1 cellular context compared by ENCODE assay signal in the genomic region with DNA sequence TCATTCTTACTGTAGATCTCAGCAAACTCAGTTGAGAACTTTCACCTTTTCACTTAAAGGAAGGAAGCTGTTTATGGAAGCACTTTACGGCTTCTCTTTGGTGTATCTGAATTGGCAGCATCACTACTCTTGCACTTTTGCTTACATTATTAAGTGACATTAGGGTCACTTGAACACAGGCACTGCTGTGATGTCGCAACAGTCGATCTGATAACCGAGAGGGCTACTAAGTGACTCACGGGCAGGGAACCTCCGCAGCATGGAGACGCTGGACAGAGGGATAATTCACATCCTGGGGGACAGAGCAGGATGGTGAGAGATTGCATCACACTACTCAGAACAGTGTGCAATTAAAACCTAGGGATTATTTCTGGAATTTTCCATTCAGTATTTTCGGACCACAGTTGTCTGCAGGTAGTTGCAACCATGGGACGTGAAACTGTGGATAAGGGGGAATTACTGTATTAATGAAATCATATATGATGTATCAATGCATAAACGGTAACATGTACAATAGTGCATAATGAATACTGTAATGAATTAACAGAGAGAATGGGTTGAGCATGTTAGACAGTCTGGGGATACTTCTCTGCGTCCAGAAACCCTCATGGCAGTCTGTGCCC.
TF ChIP-seq lines count a peak whose summit lies in the region.

No MANE protein-coding gene starts in this region.

TF ChIP-seq in K562, 482 proteins besides CTCF, POLR2A, EP300 and RAD21 (continued from another document and continues in another):
- TF ChIP-seq PRPF4 (IDR thresholded peaks at IDR 0.05; ENCODE audit: insufficient read depth, low read depth, low read length, poor library complexity, severe bottlenecking) (no peak), STAG1 (CRISPR knock-in tag; IDR thresholded peaks at IDR 0.05; ENCODE audit: borderline replicate concordance) (no peak), ILK (tag; IDR thresholded peaks at IDR 0.05; ENCODE audit: borderline replicate concordance, low read depth) (no peak), ATF7 (IDR thresholded peaks at IDR 0.05) (no peak), NR2C2 (CRISPR knock-in tag; IDR thresholded peaks at IDR 0.05) (no peak), NR2C2 (tag; IDR thresholded peaks at IDR 0.05) (peak; percentile 35; the same call in 1 of the 2 replicates), NR2C1 (IDR thresholded peaks at IDR 0.05) (no peak), NR2C1 (tag; IDR thresholded peaks at IDR 0.05) (no peak), GTF2E2 (tag; IDR thresholded peaks at IDR 0.05) (no peak), PHB (CRISPR knock-in tag; IDR thresholded peaks at IDR 0.05) (no peak), POLR2AphosphoS2 (IDR thresholded peaks at IDR 0.05; ENCODE audit: low read length) (no peak), ZNF695 (CRISPR knock-in tag; IDR thresholded peaks at IDR 0.05) (no peak), RUNX1 (IDR thresholded peaks at IDR 0.05; ENCODE audit: low read depth) (no peak), TRIM24 (IDR thresholded peaks at IDR 0.05) (peak in 1 of 2 experiments; percentile 57; a peak in 1 of 4 replicates), RBM14 (IDR thresholded peaks at IDR 0.05; ENCODE audit: borderline replicate concordance, insufficient read depth, low read depth, low read length) (no peak), SPI1 (IDR thresholded peaks at IDR 0.05; ENCODE audit: borderline replicate concordance, low read depth, low read length) (no peak), SIX5 (IDR thresholded peaks at IDR 0.05; ENCODE audit: borderline replicate concordance in 1 of 2, insufficient read depth in 1 of 2, low read depth in 1 of 2, low read length in 2 of 2) (no peak), PYGO2 (tag; IDR thresholded peaks at IDR 0.05) (no peak), BMI1 (IDR thresholded peaks at IDR 0.05; ENCODE audit: low read length) (no peak), MAFK (IDR thresholded peaks at IDR 0.05; ENCODE audit: low read length) (no peak), ZNF174 (CRISPR knock-in tag; IDR thresholded peaks at IDR 0.05) (no peak), PML (IDR thresholded peaks at IDR 0.05; ENCODE audit: low read length) (no peak), BCOR (IDR thresholded peaks at IDR 0.05) (no peak), GATAD2B (IDR thresholded peaks at IDR 0.05; ENCODE audit: borderline replicate concordance) (no peak), ZZZ3 (IDR thresholded peaks at IDR 0.05) (no peak), LARP7 (IDR thresholded peaks at IDR 0.05) (no peak), ZNF23 (CRISPR knock-in tag; IDR thresholded peaks at IDR 0.05) (no peak), ZNF699 (CRISPR knock-in tag; IDR thresholded peaks at IDR 0.05; ENCODE audit: insufficient replicate concordance) (no peak)
- TF ChIP-seq, protein P1, sequence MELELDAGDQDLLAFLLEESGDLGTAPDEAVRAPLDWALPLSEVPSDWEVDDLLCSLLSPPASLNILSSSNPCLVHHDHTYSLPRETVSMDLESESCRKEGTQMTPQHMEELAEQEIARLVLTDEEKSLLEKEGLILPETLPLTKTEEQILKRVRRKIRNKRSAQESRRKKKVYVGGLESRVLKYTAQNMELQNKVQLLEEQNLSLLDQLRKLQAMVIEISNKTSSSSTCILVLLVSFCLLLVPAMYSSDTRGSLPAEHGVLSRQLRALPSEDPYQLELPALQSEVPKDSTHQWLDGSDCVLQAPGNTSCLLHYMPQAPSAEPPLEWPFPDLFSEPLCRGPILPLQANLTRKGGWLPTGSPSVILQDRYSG (tag; conservative IDR thresholded peaks at IDR 0.05; ENCODE audit: low read depth), result no peak
- TF ChIP-seq, protein P2, sequence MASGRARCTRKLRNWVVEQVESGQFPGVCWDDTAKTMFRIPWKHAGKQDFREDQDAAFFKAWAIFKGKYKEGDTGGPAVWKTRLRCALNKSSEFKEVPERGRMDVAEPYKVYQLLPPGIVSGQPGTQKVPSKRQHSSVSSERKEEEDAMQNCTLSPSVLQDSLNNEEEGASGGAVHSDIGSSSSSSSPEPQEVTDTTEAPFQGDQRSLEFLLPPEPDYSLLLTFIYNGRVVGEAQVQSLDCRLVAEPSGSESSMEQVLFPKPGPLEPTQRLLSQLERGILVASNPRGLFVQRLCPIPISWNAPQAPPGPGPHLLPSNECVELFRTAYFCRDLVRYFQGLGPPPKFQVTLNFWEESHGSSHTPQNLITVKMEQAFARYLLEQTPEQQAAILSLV (tag; IDR thresholded peaks at IDR 0.05), result 0 out of 2 replicates have a peak, but pooled peaks have one; percentile 37
- TF ChIP-seq, protein P3, sequence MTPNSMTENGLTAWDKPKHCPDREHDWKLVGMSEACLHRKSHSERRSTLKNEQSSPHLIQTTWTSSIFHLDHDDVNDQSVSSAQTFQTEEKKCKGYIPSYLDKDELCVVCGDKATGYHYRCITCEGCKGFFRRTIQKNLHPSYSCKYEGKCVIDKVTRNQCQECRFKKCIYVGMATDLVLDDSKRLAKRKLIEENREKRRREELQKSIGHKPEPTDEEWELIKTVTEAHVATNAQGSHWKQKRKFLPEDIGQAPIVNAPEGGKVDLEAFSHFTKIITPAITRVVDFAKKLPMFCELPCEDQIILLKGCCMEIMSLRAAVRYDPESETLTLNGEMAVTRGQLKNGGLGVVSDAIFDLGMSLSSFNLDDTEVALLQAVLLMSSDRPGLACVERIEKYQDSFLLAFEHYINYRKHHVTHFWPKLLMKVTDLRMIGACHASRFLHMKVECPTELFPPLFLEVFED (CRISPR knock-in tag; conservative IDR thresholded peaks at IDR 0.05), result no peak
- TF ChIP-seq, protein P4, sequence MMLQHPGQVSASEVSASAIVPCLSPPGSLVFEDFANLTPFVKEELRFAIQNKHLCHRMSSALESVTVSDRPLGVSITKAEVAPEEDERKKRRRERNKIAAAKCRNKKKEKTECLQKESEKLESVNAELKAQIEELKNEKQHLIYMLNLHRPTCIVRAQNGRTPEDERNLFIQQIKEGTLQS (IDR thresholded peaks at IDR 0.05), result peak; percentile 81
- TF ChIP-seq, protein P4 (CRISPR knock-in tag; conservative IDR thresholded peaks at IDR 0.05), result no peak
- TF ChIP-seq, protein P5, sequence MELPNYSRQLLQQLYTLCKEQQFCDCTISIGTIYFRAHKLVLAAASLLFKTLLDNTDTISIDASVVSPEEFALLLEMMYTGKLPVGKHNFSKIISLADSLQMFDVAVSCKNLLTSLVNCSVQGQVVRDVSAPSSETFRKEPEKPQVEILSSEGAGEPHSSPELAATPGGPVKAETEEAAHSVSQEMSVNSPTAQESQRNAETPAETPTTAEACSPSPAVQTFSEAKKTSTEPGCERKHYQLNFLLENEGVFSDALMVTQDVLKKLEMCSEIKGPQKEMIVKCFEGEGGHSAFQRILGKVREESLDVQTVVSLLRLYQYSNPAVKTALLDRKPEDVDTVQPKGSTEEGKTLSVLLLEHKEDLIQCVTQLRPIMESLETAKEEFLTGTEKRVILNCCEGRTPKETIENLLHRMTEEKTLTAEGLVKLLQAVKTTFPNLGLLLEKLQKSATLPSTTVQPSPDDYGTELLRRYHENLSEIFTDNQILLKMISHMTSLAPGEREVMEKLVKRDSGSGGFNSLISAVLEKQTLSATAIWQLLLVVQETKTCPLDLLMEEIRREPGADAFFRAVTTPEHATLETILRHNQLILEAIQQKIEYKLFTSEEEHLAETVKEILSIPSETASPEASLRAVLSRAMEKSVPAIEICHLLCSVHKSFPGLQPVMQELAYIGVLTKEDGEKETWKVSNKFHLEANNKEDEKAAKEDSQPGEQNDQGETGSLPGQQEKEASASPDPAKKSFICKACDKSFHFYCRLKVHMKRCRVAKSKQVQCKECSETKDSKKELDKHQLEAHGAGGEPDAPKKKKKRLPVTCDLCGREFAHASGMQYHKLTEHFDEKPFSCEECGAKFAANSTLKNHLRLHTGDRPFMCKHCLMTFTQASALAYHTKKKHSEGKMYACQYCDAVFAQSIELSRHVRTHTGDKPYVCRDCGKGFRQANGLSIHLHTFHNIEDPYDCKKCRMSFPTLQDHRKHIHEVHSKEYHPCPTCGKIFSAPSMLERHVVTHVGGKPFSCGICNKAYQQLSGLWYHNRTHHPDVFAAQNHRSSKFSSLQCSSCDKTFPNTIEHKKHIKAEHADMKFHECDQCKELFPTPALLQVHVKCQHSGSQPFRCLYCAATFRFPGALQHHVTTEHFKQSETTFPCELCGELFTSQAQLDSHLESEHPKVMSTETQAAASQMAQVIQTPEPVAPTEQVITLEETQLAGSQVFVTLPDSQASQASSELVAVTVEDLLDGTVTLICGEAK (IDR thresholded peaks at IDR 0.05), result no peak
- TF ChIP-seq, protein P5 (CRISPR knock-in tag; IDR thresholded peaks at IDR 0.05), result no peak
- TF ChIP-seq, protein P6, sequence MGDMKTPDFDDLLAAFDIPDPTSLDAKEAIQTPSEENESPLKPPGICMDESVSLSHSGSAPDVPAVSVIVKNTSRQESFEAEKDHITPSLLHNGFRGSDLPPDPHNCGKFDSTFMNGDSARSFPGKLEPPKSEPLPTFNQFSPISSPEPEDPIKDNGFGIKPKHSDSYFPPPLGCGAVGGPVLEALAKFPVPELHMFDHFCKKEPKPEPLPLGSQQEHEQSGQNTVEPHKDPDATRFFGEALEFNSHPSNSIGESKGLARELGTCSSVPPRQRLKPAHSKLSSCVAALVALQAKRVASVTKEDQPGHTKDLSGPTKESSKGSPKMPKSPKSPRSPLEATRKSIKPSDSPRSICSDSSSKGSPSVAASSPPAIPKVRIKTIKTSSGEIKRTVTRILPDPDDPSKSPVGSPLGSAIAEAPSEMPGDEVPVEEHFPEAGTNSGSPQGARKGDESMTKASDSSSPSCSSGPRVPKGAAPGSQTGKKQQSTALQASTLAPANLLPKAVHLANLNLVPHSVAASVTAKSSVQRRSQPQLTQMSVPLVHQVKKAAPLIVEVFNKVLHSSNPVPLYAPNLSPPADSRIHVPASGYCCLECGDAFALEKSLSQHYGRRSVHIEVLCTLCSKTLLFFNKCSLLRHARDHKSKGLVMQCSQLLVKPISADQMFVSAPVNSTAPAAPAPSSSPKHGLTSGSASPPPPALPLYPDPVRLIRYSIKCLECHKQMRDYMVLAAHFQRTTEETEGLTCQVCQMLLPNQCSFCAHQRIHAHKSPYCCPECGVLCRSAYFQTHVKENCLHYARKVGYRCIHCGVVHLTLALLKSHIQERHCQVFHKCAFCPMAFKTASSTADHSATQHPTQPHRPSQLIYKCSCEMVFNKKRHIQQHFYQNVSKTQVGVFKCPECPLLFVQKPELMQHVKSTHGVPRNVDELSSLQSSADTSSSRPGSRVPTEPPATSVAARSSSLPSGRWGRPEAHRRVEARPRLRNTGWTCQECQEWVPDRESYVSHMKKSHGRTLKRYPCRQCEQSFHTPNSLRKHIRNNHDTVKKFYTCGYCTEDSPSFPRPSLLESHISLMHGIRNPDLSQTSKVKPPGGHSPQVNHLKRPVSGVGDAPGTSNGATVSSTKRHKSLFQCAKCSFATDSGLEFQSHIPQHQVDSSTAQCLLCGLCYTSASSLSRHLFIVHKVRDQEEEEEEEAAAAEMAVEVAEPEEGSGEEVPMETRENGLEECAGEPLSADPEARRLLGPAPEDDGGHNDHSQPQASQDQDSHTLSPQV (IDR thresholded peaks at IDR 0.05), result no peak
- TF ChIP-seq, protein P7, sequence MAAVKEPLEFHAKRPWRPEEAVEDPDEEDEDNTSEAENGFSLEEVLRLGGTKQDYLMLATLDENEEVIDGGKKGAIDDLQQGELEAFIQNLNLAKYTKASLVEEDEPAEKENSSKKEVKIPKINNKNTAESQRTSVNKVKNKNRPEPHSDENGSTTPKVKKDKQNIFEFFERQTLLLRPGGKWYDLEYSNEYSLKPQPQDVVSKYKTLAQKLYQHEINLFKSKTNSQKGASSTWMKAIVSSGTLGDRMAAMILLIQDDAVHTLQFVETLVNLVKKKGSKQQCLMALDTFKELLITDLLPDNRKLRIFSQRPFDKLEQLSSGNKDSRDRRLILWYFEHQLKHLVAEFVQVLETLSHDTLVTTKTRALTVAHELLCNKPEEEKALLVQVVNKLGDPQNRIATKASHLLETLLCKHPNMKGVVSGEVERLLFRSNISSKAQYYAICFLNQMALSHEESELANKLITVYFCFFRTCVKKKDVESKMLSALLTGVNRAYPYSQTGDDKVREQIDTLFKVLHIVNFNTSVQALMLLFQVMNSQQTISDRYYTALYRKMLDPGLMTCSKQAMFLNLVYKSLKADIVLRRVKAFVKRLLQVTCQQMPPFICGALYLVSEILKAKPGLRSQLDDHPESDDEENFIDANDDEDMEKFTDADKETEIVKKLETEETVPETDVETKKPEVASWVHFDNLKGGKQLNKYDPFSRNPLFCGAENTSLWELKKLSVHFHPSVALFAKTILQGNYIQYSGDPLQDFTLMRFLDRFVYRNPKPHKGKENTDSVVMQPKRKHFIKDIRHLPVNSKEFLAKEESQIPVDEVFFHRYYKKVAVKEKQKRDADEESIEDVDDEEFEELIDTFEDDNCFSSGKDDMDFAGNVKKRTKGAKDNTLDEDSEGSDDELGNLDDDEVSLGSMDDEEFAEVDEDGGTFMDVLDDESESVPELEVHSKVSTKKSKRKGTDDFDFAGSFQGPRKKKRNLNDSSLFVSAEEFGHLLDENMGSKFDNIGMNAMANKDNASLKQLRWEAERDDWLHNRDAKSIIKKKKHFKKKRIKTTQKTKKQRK (IDR thresholded peaks at IDR 0.05; ENCODE audit: borderline replicate concordance, low read depth, low read length), result no peak
